Comparison of ENCODE assay signal across 1 cellular context in genomic region chr2:26536371-26537068, GRCh38.
TF ChIP-seq lines count a peak whose summit lies in the region.

No MANE protein-coding gene starts in this region.

TF ChIP-seq in HepG2, 621 proteins besides CTCF, POLR2A, EP300 and RAD21:
- TF ChIP-seq SALL2 (CRISPR knock-in tag; IDR thresholded peaks at IDR 0.05), result no peak
- TF ChIP-seq ZNF556 (CRISPR knock-in tag; IDR thresholded peaks at IDR 0.05; ENCODE audit: borderline replicate concordance), result no peak
- no peak for TF ChIP-seq ZNF275 (CRISPR knock-in tag; IDR thresholded peaks at IDR 0.05; ENCODE audit: borderline replicate concordance)
- TF ChIP-seq YEATS2 (CRISPR knock-in tag; IDR thresholded peaks at IDR 0.05; ENCODE audit: borderline replicate concordance), result no peak
- no peak for TF ChIP-seq ZNF441 (CRISPR knock-in tag; IDR thresholded peaks at IDR 0.05; ENCODE audit: borderline replicate concordance)
- TF ChIP-seq YY1 (IDR thresholded peaks at IDR 0.05; ENCODE audit: insufficient read depth, insufficient replicate concordance, low read depth, low read length), result no peak
- TF ChIP-seq TFAP4 (IDR thresholded peaks at IDR 0.05; ENCODE audit: borderline replicate concordance, low read depth), result no peak
- TF ChIP-seq ATF5 (CRISPR knock-in tag; IDR thresholded peaks at IDR 0.05; ENCODE audit: low read depth), result no peak
- TF ChIP-seq ZNF713 (CRISPR knock-in tag; IDR thresholded peaks at IDR 0.05), result no peak
- no peak for TF ChIP-seq ZC3H4 (CRISPR knock-in tag; IDR thresholded peaks at IDR 0.05; ENCODE audit: borderline replicate concordance)
- no peak for TF ChIP-seq SSRP1 (CRISPR knock-in tag; IDR thresholded peaks at IDR 0.05)
